Comparison of ENCODE assay signal across 1 cellular context in the genomic region with DNA sequence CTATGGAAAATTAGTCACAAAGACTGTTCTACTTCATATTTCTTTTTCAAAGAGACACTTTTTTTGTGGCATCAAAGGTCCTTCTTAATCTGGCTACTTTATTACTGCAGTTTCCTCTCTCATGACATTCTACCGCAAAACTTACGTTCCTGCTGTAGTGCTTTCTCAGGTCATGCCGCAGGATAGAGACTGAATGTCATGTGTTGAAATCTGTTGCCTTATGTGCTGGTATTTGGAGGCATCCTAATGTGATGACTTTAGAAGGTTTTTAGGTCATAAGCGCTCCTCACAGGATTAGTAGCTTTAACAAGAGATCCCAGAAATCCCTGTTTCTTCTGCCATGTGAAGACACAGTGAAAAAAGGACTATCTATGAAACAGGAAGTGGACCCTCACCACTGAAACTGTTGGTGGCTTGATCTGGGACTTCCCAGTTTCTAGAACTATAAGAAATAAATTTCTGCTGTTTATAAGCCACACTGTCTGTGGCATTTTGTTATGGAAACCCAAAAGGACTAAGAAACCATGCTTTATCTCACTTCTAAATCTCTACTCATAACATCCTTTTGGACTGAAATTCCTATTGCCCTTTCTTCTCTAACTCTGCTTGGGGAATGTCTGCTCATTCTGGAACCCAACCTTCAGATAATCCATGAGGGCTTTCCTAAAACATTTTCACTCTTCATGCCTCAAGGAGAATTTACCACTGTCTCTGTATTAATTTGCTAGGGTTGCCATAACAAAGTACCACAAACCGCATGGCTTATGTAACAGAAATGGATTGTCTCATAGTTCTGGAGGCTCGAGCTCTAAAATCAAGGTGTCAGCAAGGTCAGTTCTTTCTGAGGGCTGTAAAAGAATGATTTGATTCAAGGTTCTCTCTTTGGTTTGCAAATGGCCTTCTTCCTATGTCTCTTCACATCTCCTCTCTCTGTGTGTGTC.
TF ChIP-seq lines count a peak whose summit lies in the region.

No MANE protein-coding gene starts in this region.

TF ChIP-seq in WTC11, 78 proteins besides CTCF, POLR2A, EP300 and RAD21:
- no peak for TF ChIP-seq ZBTB43 (CRISPR knock-in tag; IDR thresholded peaks at IDR 0.05)
- TF ChIP-seq NR2C2 (CRISPR knock-in tag; IDR thresholded peaks at IDR 0.05), result no peak
- TF ChIP-seq PRRX2 (CRISPR knock-in tag; IDR thresholded peaks at IDR 0.05), result no peak
- TF ChIP-seq MLX (CRISPR knock-in tag; IDR thresholded peaks at IDR 0.05), result no peak
- TF ChIP-seq, protein P1, sequence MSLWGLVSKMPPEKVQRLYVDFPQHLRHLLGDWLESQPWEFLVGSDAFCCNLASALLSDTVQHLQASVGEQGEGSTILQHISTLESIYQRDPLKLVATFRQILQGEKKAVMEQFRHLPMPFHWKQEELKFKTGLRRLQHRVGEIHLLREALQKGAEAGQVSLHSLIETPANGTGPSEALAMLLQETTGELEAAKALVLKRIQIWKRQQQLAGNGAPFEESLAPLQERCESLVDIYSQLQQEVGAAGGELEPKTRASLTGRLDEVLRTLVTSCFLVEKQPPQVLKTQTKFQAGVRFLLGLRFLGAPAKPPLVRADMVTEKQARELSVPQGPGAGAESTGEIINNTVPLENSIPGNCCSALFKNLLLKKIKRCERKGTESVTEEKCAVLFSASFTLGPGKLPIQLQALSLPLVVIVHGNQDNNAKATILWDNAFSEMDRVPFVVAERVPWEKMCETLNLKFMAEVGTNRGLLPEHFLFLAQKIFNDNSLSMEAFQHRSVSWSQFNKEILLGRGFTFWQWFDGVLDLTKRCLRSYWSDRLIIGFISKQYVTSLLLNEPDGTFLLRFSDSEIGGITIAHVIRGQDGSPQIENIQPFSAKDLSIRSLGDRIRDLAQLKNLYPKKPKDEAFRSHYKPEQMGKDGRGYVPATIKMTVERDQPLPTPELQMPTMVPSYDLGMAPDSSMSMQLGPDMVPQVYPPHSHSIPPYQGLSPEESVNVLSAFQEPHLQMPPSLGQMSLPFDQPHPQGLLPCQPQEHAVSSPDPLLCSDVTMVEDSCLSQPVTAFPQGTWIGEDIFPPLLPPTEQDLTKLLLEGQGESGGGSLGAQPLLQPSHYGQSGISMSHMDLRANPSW (CRISPR knock-in tag; conservative IDR thresholded peaks at IDR 0.05; ENCODE audit: low read depth), result no peak
- TF ChIP-seq JAZF1 (CRISPR knock-in tag; IDR thresholded peaks at IDR 0.05), result no peak
- TF ChIP-seq FOXJ3 (CRISPR knock-in tag; IDR thresholded peaks at IDR 0.05; ENCODE audit: borderline replicate concordance), result no peak
- TF ChIP-seq, protein P2, sequence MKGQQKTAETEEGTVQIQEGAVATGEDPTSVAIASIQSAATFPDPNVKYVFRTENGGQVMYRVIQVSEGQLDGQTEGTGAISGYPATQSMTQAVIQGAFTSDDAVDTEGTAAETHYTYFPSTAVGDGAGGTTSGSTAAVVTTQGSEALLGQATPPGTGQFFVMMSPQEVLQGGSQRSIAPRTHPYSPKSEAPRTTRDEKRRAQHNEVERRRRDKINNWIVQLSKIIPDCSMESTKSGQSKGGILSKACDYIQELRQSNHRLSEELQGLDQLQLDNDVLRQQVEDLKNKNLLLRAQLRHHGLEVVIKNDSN (CRISPR knock-in tag; IDR thresholded peaks at IDR 0.05), result no peak
- TF ChIP-seq ZNF416 (CRISPR knock-in tag; IDR thresholded peaks at IDR 0.05), result no peak
- TF ChIP-seq SP1 (CRISPR knock-in tag; conservative IDR thresholded peaks at IDR 0.05), result no peak
- no peak for TF ChIP-seq ZMAT4 (CRISPR knock-in tag; IDR thresholded peaks at IDR 0.05)
- TF ChIP-seq GRHL2 (CRISPR knock-in tag; IDR thresholded peaks at IDR 0.05; ENCODE audit: insufficient replicate concordance, severe bottlenecking), result no peak
TF ChIP-seq in WTC11: peak in this region for 0.
